Comparison of ENCODE assay signal across 14 cellular contexts in genomic region chr2:85758361-85759256, GRCh38. TPM values are rescaled to one million over a fixed set of nuclear protein-coding genes. Genes with fewer than 3 reads are reported as not detected.
DNase-seq lines count a peak whose midpoint lies in the region; ATAC-seq and TF ChIP-seq lines count a peak whose summit lies in the region.
"Had no signal": no experiment of that assay in that cellular context is flagged by ENCODE, and none has a peak within 500 bp of the region (broad histone marks: within the 10 kb centered on the region; RNA-seq: fewer than 3 reads in every experiment).

No MANE protein-coding gene starts in this region.

- no peak overlapping the region for H3K4me3 Mint-ChIP-seq in glutamatergic neuron (ENCODE audit: unreplicated experiment)
- H3K4me3 Mint-ChIP-seq: activated naive CD4-positive, alpha-beta T cell treated with anti-CD3 and anti-CD28 coated beads, Interleukin-2, amount 10 ng/mL, durations not matched to agents 7 days and 5 days; stimulated activated memory B cell treated with anti-CD40 and anti-IgM and Interleukin-4, amounts not matched to agents 10 μg/mL and 1 μg/mL and 100 μg/mL, for 72 hours had no signal

- intact Hi-C loops in gastrocnemius medialis (cut with DNase I; ENCODE audit: low total_unique reads), result no loop called here

- ATAC-seq in gastrocnemius medialis, result no peak
- ATAC-seq in HG02642 (IDR thresholded peaks at IDR 0.05; ENCODE audit: poor library complexity, unreplicated experiment), result no peak
- no peak for ATAC-seq in GM18517 (IDR thresholded peaks at IDR 0.05; ENCODE audit: unreplicated experiment)
- ATAC-seq: stimulated activated memory B cell treated with anti-CD40 and anti-IgM and Interleukin-4, amounts not matched to agents 10 μg/mL and 1 μg/mL and 100 μg/mL, for 72 hours had no signal

- peak overlapping the region; percentile 81 to 97 (median 93) for H3K4me3 ChIP-seq in gastrocnemius medialis

- no peaks in the 10 kb centered on the region for H3K27me3 ChIP-seq in gastrocnemius medialis

- peak; percentile 47 for DNase-seq in ELF-1 (ENCODE audit: low read depth, low spot score)
- peak; percentile 93 to 94 for DNase-seq in NCI-H524 (lab: John Stamatoyannopoulos, UW)
- peak; percentile 76 for DNase-seq in glutamatergic neuron
- peak in 1 of 2 donors; percentile 66 for DNase-seq in gastrocnemius medialis
- no peak for DNase-seq in MV-4-11 (lab: John Stamatoyannopoulos, UW)
- no peak for DNase-seq in activated CD4-positive, alpha-beta T cell treated with anti-CD3 and anti-CD28 coated beads, Interleukin-2, amount 50 U/mL, for 1 hour
- DNase-seq: activated naive CD4-positive, alpha-beta T cell treated with anti-CD3 and anti-CD28 coated beads, Interleukin-2, amount 10 ng/mL, durations not matched to agents 7 days and 5 days; central memory CD4-positive, alpha-beta T cell; NCI-H1930; stimulated activated CD4-positive, alpha-beta T cell treated with anti-CD3 and anti-CD28 coated beads, Interleukin-2, amount 100 ng/mL, for 48 hours had no signal

- H3K4me1 ChIP-seq in gastrocnemius medialis, result peaks cover 59 to 76% of the 10 kb centered on the region in 2 donors

- peaks cover 20% of the 10 kb centered on the region for H3K4me1 Mint-ChIP-seq in glutamatergic neuron (ENCODE audit: low read depth, unreplicated experiment)

- peaks cover 0 to 9% of the 10 kb centered on the region in 2 donors for H3K36me3 ChIP-seq in gastrocnemius medialis

- peaks cover 15% of the 10 kb centered on the region for H3K9me3 Mint-ChIP-seq in glutamatergic neuron (ENCODE audit: unreplicated experiment)
- H3K9me3 Mint-ChIP-seq: activated naive CD4-positive, alpha-beta T cell treated with anti-CD3 and anti-CD28 coated beads, Interleukin-2, amount 10 ng/mL, durations not matched to agents 7 days and 5 days; stimulated activated memory B cell treated with anti-CD40 and anti-IgM and Interleukin-4, amounts not matched to agents 10 μg/mL and 1 μg/mL and 100 μg/mL, for 72 hours had no signal

- H3K27ac Mint-ChIP-seq in glutamatergic neuron (ENCODE audit: unreplicated experiment), result peak overlapping the region; percentile 86
- H3K27ac Mint-ChIP-seq: activated naive CD4-positive, alpha-beta T cell treated with anti-CD3 and anti-CD28 coated beads, Interleukin-2, amount 10 ng/mL, durations not matched to agents 7 days and 5 days; progenitor cell of endocrine pancreas; stimulated activated memory B cell treated with anti-CD40 and anti-IgM and Interleukin-4, amounts not matched to agents 10 μg/mL and 1 μg/mL and 100 μg/mL, for 72 hours had no signal

- TF ChIP-seq POLR2A in gastrocnemius medialis (IDR thresholded peaks at IDR 0.05), result no peak

- H3K9me3 ChIP-seq in gastrocnemius medialis, result no peaks in the 10 kb centered on the region

- peaks cover 16% of the 10 kb centered on the region for H3K27me3 Mint-ChIP-seq in glutamatergic neuron (ENCODE audit: unreplicated experiment)

- peak overlapping the region in 2 of 4 donors; percentile 17 to 93 for H3K27ac ChIP-seq in gastrocnemius medialis

- in situ Hi-C loops in gastrocnemius medialis (cut with MboI; ENCODE audit: low sequenced_read_pairs in 4 of 4), result loop anchor here in 1 of 4 donors (10.0 kb wide), 1 partner anchor 56 kb away; no protein-coding TSS in a partner anchor

- TF ChIP-seq CTCF in glutamatergic neuron (IDR thresholded peaks at IDR 0.05; ENCODE audit: partially characterized antibody, unreplicated experiment) (no peak), gastrocnemius medialis (IDR thresholded peaks at IDR 0.05 in 4 of 5, conservative IDR thresholded peaks at IDR 0.05 in 1 of 5) (no peak)

- H3K36me3 Mint-ChIP-seq in glutamatergic neuron (ENCODE audit: unreplicated experiment), result peaks cover 2% of the 10 kb centered on the region
- H3K36me3 Mint-ChIP-seq: activated naive CD4-positive, alpha-beta T cell treated with anti-CD3 and anti-CD28 coated beads, Interleukin-2, amount 10 ng/mL, durations not matched to agents 7 days and 5 days; stimulated activated memory B cell treated with anti-CD40 and anti-IgM and Interleukin-4, amounts not matched to agents 10 μg/mL and 1 μg/mL and 100 μg/mL, for 72 hours had no signal

RNA-seq across cellular contexts. Expression of gene ATOH8, which starts 4.8 kb away (rescaled TPM):
- total RNA-seq in glutamatergic neuron (ENCODE audit: unreplicated experiment) (9.0 TPM), gastrocnemius medialis (100 to 1,000 TPM; 122 to 266 (median 150) TPM)

Comparison
In these comparisons a context has a peak if more than half of its experiments do, and no peak if none do; other contexts are left out.
1. DNase-seq: peak in ELF-1 (single experiment), NCI-H524 (2 of 2) and glutamatergic neuron (single experiment); none in MV-4-11 (single experiment) and activated CD4-positive, alpha-beta T cell treated with anti-CD3 and anti-CD28 coated beads, Interleukin-2, amount 50 U/mL, for 1 hour (single experiment).
2. RNA of gene ATOH8, which starts 4.8 kb away (total RNA-seq): 122 to 266 TPM in gastrocnemius medialis; 9.0 TPM in glutamatergic neuron (single experiment); every median in the first group is over 10 times any median in the second.